In genomic region chr10:31896972-31897384, GRCh38 we compare ENCODE assay signal across 12 cellular contexts. TPM values are rescaled to one million over a fixed set of nuclear protein-coding genes. Genes with fewer than 3 reads are reported as not detected.
A peak's percentile ranks its signal among the peaks of the same experiment; 100 is the strongest.
DNase-seq lines count a peak whose midpoint lies in the region; ATAC-seq and TF ChIP-seq lines count a peak whose summit lies in the region.
"Had no signal": no experiment of that assay in that cellular context is flagged by ENCODE, and none has a peak within 500 bp of the region (broad histone marks: within the 10 kb centered on the region; RNA-seq: fewer than 3 reads in every experiment).

No MANE protein-coding gene starts in this region.

- DNase-seq in AG08396 (ENCODE audit: low spot score), result peak; percentile 18
- no peak for DNase-seq in Panc1 (ENCODE audit: low read depth, low spot score)
- DNase-seq in fibroblast of mammary gland (ENCODE audit: low read depth), result peak; percentile 72
- no peak for DNase-seq in naive B cell
- DNase-seq in NCI-H1092 treated with DMSO at 0.1 percent for 48 hours (lab: John Stamatoyannopoulos, UW), result no peak
- no peak for DNase-seq in NCI-H1417 (lab: John Stamatoyannopoulos, UW)
- no peak for DNase-seq in ovary
- DNase-seq: activated CD4-positive, alpha-beta memory T cell treated with anti-CD3 and anti-CD28 coated beads for 36 hours had no signal

- peak overlapping the region in 1 of 8 donors; percentile 9 for H3K4me3 Mint-ChIP-seq in naive B cell
- H3K4me3 Mint-ChIP-seq: activated CD4-positive, alpha-beta memory T cell treated with anti-CD3 and anti-CD28 coated beads for 36 hours; activated naive CD8-positive, alpha-beta T cell had no signal

- intact Hi-C loops in Panc1 (cut with micrococcal nuclease; ENCODE audit: unreplicated experiment) (no loop called here), ovary (cut with DNase I) (no loop called here)

- H3K27ac Mint-ChIP-seq in naive B cell, result peak overlapping the region in 4 of 6 donors; percentile 6 to 68 (median 30)
- H3K27ac Mint-ChIP-seq: activated CD4-positive, alpha-beta memory T cell treated with anti-CD3 and anti-CD28 coated beads for 36 hours; activated naive CD8-positive, alpha-beta T cell had no signal

- H3K36me3 ChIP-seq in Panc1 (ENCODE audit: control insufficient read depth, insufficient read depth, low read length) (no peaks in the 10 kb centered on the region), ovary (no peaks in the 10 kb centered on the region)

- H3K9me3 ChIP-seq in Panc1 (ENCODE audit: control insufficient read depth, insufficient read depth, low read depth, low read length) (no peaks in the 10 kb centered on the region; the same call in 1 of the 2 replicates), ovary (no peaks in the 10 kb centered on the region)

- in situ Hi-C loops in Panc1 (cut with HindIII; ENCODE audit: low pct_unique_long_range_greater_than_20kb, low sequenced_read_pairs), result no loop called here

- TF ChIP-seq CTCF in Panc1 (IDR thresholded peaks at IDR 0.05), result no peak
- no peak for TF ChIP-seq CTCF in fibroblast of mammary gland (conservative IDR thresholded peaks at IDR 0.05; ENCODE audit: control insufficient read depth, insufficient read depth, low read depth, low read length)
- no peak for TF ChIP-seq CTCF in ovary (IDR thresholded peaks at IDR 0.05)

- H3K36me3 Mint-ChIP-seq in naive B cell, result peaks cover 11 to 14% of the 10 kb centered on the region in 2 donors

- CTCF ChIA-PET in Panc1 (lab: Charles Lee), result no interaction called here

- POLR2A ChIA-PET in Panc1 (lab: Charles Lee), result no interaction called here

- H3K27ac ChIP-seq in Panc1 (ENCODE audit: low read length), result peak overlapping the region; percentile 55; the same call in 1 of the 2 replicates
- H3K27ac ChIP-seq in ovary, result no peak overlapping the region

- H3K27me3 ChIP-seq in Panc1 (ENCODE audit: control insufficient read depth, insufficient read depth, low read length) (no peaks in the 10 kb centered on the region), ovary (no peaks in the 10 kb centered on the region)
- H3K27me3 ChIP-seq: BLaER1 treated with 17β-estradiol and CSF1 and Interleukin-3, amounts not matched to agents 10 nM and 100 nM had no signal

- H3K4me1 ChIP-seq in Panc1 (ENCODE audit: control insufficient read depth, insufficient read depth, low read length) (peaks cover 19% of the 10 kb centered on the region), ovary (ENCODE audit: insufficient read depth) (peaks cover 10% of the 10 kb centered on the region)

- ATAC-seq in Panc1, result peak; percentile 75
- ATAC-seq in naive B cell (ENCODE audit: low read depth in 2 of 2), result no peak
- no peak for ATAC-seq in GM21576 (IDR thresholded peaks at IDR 0.05; ENCODE audit: unreplicated experiment)

- H3K4me3 ChIP-seq in Panc1 (ENCODE audit: low read depth in 2 of 2, low read length in 2 of 2) (no peak overlapping the region), fibroblast of mammary gland (ENCODE audit: control insufficient read depth, low read depth, low read length) (no peak overlapping the region), ovary (no peak overlapping the region)
- H3K4me3 ChIP-seq: BLaER1 treated with 17β-estradiol and CSF1 and Interleukin-3, amounts not matched to agents 10 nM and 100 nM had no signal

- no peak for TF ChIP-seq EP300 in ovary (IDR thresholded peaks at IDR 0.05)

- no peak for TF ChIP-seq POLR2A in ovary (IDR thresholded peaks at IDR 0.05)

- peaks cover 0 to 3% (median 0%) of the 10 kb centered on the region in 7 donors for H3K9me3 Mint-ChIP-seq in naive B cell

- BruUV-seq in Panc1 (replicated peaks; lab: Mats Ljungman, UMichigan), result no TSS peak

- H3K27me3 Mint-ChIP-seq in naive B cell, result no peaks in the 10 kb centered on the region
- H3K27me3 Mint-ChIP-seq: activated CD4-positive, alpha-beta memory T cell treated with anti-CD3 and anti-CD28 coated beads for 36 hours; activated naive CD8-positive, alpha-beta T cell; IgD-negative memory B cell had no signal

- H3K4me1 Mint-ChIP-seq in naive B cell, result peaks cover 38 to 70% (median 53%) of the 10 kb centered on the region in 3 donors

- WGBS in ovary, 3 donors, result 37 to 77% (median 47%) methylated on average over 1 of the region's 1 CpG

RNA-seq across cellular contexts. Expression of gene ARHGAP12, which starts 31.7 kb away (rescaled TPM):
- total RNA-seq in Panc1 (2021; ENCODE audit: unreplicated experiment) (22.9 TPM), ovary (10 to 100 TPM; 23.0 to 60.6 (median 35.7) TPM)
- polyA plus RNA-seq in Panc1 (2012; ENCODE audit: insufficient read length), result 12.0 TPM
- polyA plus RNA-seq in naive B cell (ENCODE audit: low read depth in 6 of 6) (10 to 100 TPM; 13.1 to 18.2 (median 15.1) TPM), ovary (10 to 100 TPM; 13.9 to 17.7 TPM)

Comparison
In these comparisons a context has a peak if more than half of its experiments do, and no peak if none do; other contexts are left out.
1. DNase-seq: peak in AG08396 (single experiment) and fibroblast of mammary gland (single experiment); none in Panc1 (single experiment), naive B cell (single experiment), NCI-H1092 treated with DMSO at 0.1 percent for 48 hours (single experiment), NCI-H1417 (0 of 3) and ovary (0 of 5).